Comparison of ENCODE assay signal across 20 cellular contexts in the genomic region with DNA sequence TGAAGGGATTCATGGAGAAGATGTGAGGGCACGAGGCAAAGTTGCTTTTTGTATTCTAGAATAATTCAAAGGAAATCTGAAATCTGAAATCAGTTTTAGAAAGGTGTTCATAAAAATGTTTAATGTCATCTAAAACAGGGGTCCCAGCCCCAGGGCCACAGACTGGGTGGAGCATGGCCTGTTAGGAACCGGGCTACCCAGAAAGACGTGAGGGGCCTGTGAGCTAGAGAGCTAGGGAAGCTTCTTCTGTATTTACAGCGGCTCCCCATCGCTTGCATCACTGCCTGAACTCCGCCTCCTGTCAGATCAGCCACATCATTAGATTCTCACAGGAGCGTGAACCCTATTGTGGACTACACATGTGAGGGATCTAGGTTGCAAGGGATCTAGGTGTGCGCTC.
"Had no signal": no experiment of that assay in that cellular context is flagged by ENCODE, and none has a peak within 500 bp of the region (broad histone marks: within the 10 kb centered on the region; RNA-seq: fewer than 3 reads in every experiment).

No MANE protein-coding gene starts in this region.

- H3K36me3 Mint-ChIP-seq: activated naive CD4-positive, alpha-beta T cell treated with anti-CD3 and anti-CD28 coated beads, Interleukin-2, amount 50 U/mL, for 72 hours; naive B cell; stimulated activated naive B cell treated with anti-CD40 and anti-IgM and Interleukin-4, amounts not matched to agents 10 μg/mL and 1 μg/mL and 100 μg/mL, for 72 hours had no signal

- H3K9me3 Mint-ChIP-seq: activated CD4-positive, alpha-beta memory T cell treated with anti-CD3 and anti-CD28 coated beads, Interleukin-2, amount 10 ng/mL, durations not matched to agents 7 days and 5 days; activated naive CD4-positive, alpha-beta T cell treated with anti-CD3 and anti-CD28 coated beads, Interleukin-2, amount 50 U/mL, for 72 hours; stimulated activated naive B cell treated with anti-CD40 and anti-IgM and Interleukin-4, amounts not matched to agents 10 μg/mL and 1 μg/mL and 100 μg/mL, for 72 hours had no signal

- H3K27me3 ChIP-seq: adrenal gland, esophagus squamous epithelium, uterus had no signal

- H3K27me3 Mint-ChIP-seq: naive B cell had no signal

- H3K27ac ChIP-seq: adrenal gland, esophagus squamous epithelium, uterus had no signal

- H3K4me3 ChIP-seq: adrenal gland, esophagus squamous epithelium, heart left ventricle, lung, uterus had no signal

- ATAC-seq: activated naive CD4-positive, alpha-beta T cell treated with anti-CD3 and anti-CD28 coated beads, Interleukin-2, amount 50 U/mL, for 72 hours; stimulated activated naive B cell treated with anti-CD40 and anti-IgM and Interleukin-4, amounts not matched to agents 10 μg/mL and 1 μg/mL and 100 μg/mL, for 72 hours; T-helper 17 cell had no signal

- H3K36me3 ChIP-seq: adrenal gland, esophagus squamous epithelium, heart left ventricle, uterus had no signal

- H3K4me1 ChIP-seq: adrenal gland, uterus had no signal

- FAIRE-seq: astrocyte, colon, kidney had no signal

- H3K4me3 Mint-ChIP-seq: activated CD4-positive, alpha-beta memory T cell treated with anti-CD3 and anti-CD28 coated beads, Interleukin-2, amount 10 ng/mL, durations not matched to agents 7 days and 5 days; naive B cell; stimulated activated naive B cell treated with anti-CD40 and anti-IgM and Interleukin-4, amounts not matched to agents 10 μg/mL and 1 μg/mL and 100 μg/mL, for 72 hours; T-helper 17 cell had no signal

- H3K9me3 ChIP-seq: adrenal gland, esophagus squamous epithelium, heart left ventricle, uterus had no signal

- H3K27ac Mint-ChIP-seq: activated CD4-positive, alpha-beta memory T cell treated with anti-CD3 and anti-CD28 coated beads, Interleukin-2, amount 10 ng/mL, durations not matched to agents 7 days and 5 days; stimulated activated naive B cell treated with anti-CD40 and anti-IgM and Interleukin-4, amounts not matched to agents 10 μg/mL and 1 μg/mL and 100 μg/mL, for 72 hours; T-helper 17 cell had no signal

- DNase-seq: activated CD4-positive, alpha-beta memory T cell treated with anti-CD3 and anti-CD28 coated beads, Interleukin-2, amount 10 ng/mL, durations not matched to agents 7 days and 5 days; activated CD4-positive, alpha-beta T cell treated with anti-CD3 and anti-CD28 coated beads for 48 hours; activated gamma-delta T cell treated with Interleukin-2 at 50 U/mL for 16 hours; central memory CD4-positive, alpha-beta T cell; esophagus squamous epithelium; heart left ventricle; kidney; naive B cell; occipital lobe; stimulated activated CD4-positive, alpha-beta T cell treated with anti-CD3 and anti-CD28 coated beads, Interleukin-2, amount 100 ng/mL, for 48 hours; stimulated activated CD8-positive, alpha-beta memory T cell treated with anti-CD3 and anti-CD28 coated beads, Interleukin-4, amount 100 ng/mL, for 48 hours; stimulated activated naive B cell treated with anti-CD40 and anti-IgM and Interleukin-4, amounts not matched to agents 10 μg/mL and 1 μg/mL and 100 μg/mL, for 72 hours; SW 1271; T-helper 17 cell; uterus had no signal

- H3K4me1 Mint-ChIP-seq: T-helper 17 cell had no signal
